Comparison of ENCODE assay signal across 21 cellular contexts in the genomic region with DNA sequence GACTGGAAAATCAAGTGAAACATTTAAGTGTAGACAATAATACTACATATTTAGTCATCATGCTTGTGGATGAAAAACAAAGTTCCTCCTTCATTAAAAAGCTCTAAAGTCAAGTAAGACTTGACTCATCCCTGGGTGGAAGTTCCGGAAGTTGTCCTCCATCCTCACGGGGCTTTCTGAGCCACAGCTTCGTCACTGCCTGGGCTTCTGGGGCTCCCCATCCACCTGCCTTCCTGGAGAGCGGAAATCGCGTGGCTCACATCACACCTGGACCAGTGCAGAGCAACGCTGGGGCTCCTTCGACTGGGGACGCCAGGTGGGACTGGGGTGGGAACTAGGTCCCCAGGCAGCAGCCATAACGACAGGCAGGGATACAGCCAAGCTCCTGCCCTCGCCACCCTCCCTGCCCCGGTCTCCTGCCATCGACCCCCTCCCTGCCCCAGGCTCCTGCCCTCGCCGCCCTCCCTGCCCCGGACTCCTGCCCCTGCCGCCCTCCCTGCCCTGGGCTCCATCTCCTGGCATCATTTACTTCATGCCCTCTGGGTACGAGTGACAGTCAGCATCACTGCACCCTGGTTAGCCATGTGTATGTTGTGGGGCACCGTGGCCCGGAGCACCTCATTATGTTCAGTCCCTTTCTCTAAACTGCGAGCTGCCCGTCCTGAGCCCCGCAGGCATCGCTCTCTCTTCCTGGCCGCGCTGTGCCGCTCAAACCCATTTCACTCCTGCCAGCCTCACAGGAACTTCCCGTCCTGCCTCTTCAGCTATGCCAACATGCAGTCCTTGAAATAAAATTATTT. TPM values are rescaled to one million over a fixed set of nuclear protein-coding genes. Genes with fewer than 3 reads are reported as not detected.
A peak's percentile ranks its signal among the peaks of the same experiment; 100 is the strongest.
DNase-seq lines count a peak whose midpoint lies in the region; ATAC-seq, FAIRE-seq and TF ChIP-seq lines count a peak whose summit lies in the region.
"Had no signal": no experiment of that assay in that cellular context is flagged by ENCODE, and none has a peak within 500 bp of the region (broad histone marks: within the 10 kb centered on the region; RNA-seq: fewer than 3 reads in every experiment).

No MANE protein-coding gene starts in this region.

- DNase-seq in right cardiac atrium (no peak), left cardiac atrium (no peak), bronchial epithelial cell (ENCODE audit: low read depth) (peak; percentile 28), mesenteric fat pad (ENCODE audit: low spot score) (peak; percentile 65), tibial artery (peak; percentile 20 to 61), NCI-H187 (lab: John Stamatoyannopoulos, UW) (no peak), DMS79 treated with DMSO at 0.1 percent for 48 hours (lab: John Stamatoyannopoulos, UW) (no peak), amygdala (lab: John Stamatoyannopoulos, UW) (no peak)
- DNase-seq: activated CD4-positive, CD25-positive, alpha-beta regulatory T cell treated with anti-CD3 and anti-CD28 coated beads, Interleukin-2, amount 50 U/mL, for 72 hours; DMS 273 treated with DMSO at 0.1 percent for 48 hours; esophagus squamous epithelium; glutamatergic neuron; NCI-H2029; NCI-H446 treated with DMSO at 0.1 percent for 48 hours; NK-92 treated with Interleukin-12 subunit alpha and Interleukin-12 subunit beta, amount 100 ng/mL, for 24 hours; pancreas; stimulated activated CD4-positive, alpha-beta T cell treated with anti-CD3 and anti-CD28 coated beads, Interleukin-2, amount 100 ng/mL, for 24 hours; T1000 had no signal

- FAIRE-seq in bronchial epithelial cell (lab: Jason Lieb, UNC), result no peak
- FAIRE-seq: A204.1, pancreas had no signal

- peaks cover 1% of the 10 kb centered on the region for H3K36me3 ChIP-seq in bronchial epithelial cell (ENCODE audit: control insufficient read depth, insufficient read depth, low read length)
- H3K36me3 ChIP-seq in tibial artery, result peaks cover 29 to 63% (median 32%) of the 10 kb centered on the region in 3 donors
- H3K36me3 ChIP-seq: cardiac muscle cell, pancreas had no signal

- no peaks in the 10 kb centered on the region for H3K27me3 ChIP-seq in right cardiac atrium (ENCODE audit: control insufficient read depth, insufficient read depth)
- H3K27me3 ChIP-seq in bronchial epithelial cell (ENCODE audit: control insufficient read depth, insufficient read depth, low read length), result no peaks in the 10 kb centered on the region
- H3K27me3 ChIP-seq in tibial artery, result no peaks in the 10 kb centered on the region
- H3K27me3 ChIP-seq: cardiac muscle cell, esophagus squamous epithelium, pancreas had no signal

- H3K27ac ChIP-seq in right cardiac atrium (ENCODE audit: low read length), result no peak overlapping the region
- no peak overlapping the region for H3K27ac ChIP-seq in tibial artery
- H3K27ac ChIP-seq: cardiac muscle cell, pancreas had no signal

- TF ChIP-seq CTCF in bronchial epithelial cell (IDR thresholded peaks at IDR 0.05; ENCODE audit: insufficient read depth, low read length, severe bottlenecking), result no peak
- TF ChIP-seq CTCF in tibial artery (IDR thresholded peaks at IDR 0.05), result no peak

- no peak overlapping the region for H3K4me3 ChIP-seq in right cardiac atrium (ENCODE audit: low read length)
- H3K4me3 ChIP-seq in bronchial epithelial cell (ENCODE audit: low read depth, low read length), result no peak overlapping the region
- H3K4me3 ChIP-seq in tibial artery, result no peak overlapping the region
- H3K4me3 ChIP-seq: cardiac muscle cell, esophagus squamous epithelium, pancreas had no signal

- intact Hi-C loops in right cardiac atrium (cut with DNase I) (no loop called here), left cardiac atrium (cut with DNase I) (no loop called here), tibial artery (cut with DNase I; ENCODE audit: low total_unique reads) (no loop called here)

- peak; percentile 5 to 14 for ATAC-seq in right cardiac atrium
- ATAC-seq in left cardiac atrium, result no peak

- 88% methylated on average over 28 of the region's 28 CpGs for WGBS in right cardiac atrium

- no peaks in the 10 kb centered on the region for H3K9me3 ChIP-seq in right cardiac atrium (ENCODE audit: control insufficient read depth, low read length)
- no peaks in the 10 kb centered on the region for H3K9me3 ChIP-seq in tibial artery
- H3K9me3 ChIP-seq: esophagus squamous epithelium, pancreas had no signal

- H3K4me1 ChIP-seq in right cardiac atrium (ENCODE audit: control insufficient read depth, insufficient read depth, low read length), result no peaks in the 10 kb centered on the region
- peaks cover 0 to 3% (median 0%) of the 10 kb centered on the region in 4 donors for H3K4me1 ChIP-seq in tibial artery
- H3K4me1 ChIP-seq: pancreas had no signal

RNA-seq across cellular contexts. Expression of gene THBS2, which starts 12.9 kb away (rescaled TPM):
- total RNA-seq in right cardiac atrium (10 to 100 TPM; 14.4 to 38.8 (median 23.7) TPM), left cardiac atrium (10 to 100 TPM; 22.7 to 74.8 TPM), bronchial epithelial cell (3.6 and 8.7 TPM in 2 replicates), mesenteric fat pad (270 TPM)
- 8.7 TPM for polyA plus RNA-seq in right cardiac atrium
- total RNA-seq: activated CD8-positive, alpha-beta memory T cell treated with anti-CD3 and anti-CD28 coated beads for 36 hours had no signal

Comparison
In these comparisons a context has a peak if more than half of its experiments do, and no peak if none do; other contexts are left out.
1. ATAC-seq: peak in right cardiac atrium (2 of 2); none in left cardiac atrium (0 of 2).
2. DNase-seq: peak in bronchial epithelial cell (single experiment), mesenteric fat pad (single experiment) and tibial artery (2 of 2); none in right cardiac atrium (0 of 3), left cardiac atrium (single experiment), NCI-H187 (0 of 2), DMS79 treated with DMSO at 0.1 percent for 48 hours (single experiment) and amygdala (0 of 56).